In the genomic region with DNA sequence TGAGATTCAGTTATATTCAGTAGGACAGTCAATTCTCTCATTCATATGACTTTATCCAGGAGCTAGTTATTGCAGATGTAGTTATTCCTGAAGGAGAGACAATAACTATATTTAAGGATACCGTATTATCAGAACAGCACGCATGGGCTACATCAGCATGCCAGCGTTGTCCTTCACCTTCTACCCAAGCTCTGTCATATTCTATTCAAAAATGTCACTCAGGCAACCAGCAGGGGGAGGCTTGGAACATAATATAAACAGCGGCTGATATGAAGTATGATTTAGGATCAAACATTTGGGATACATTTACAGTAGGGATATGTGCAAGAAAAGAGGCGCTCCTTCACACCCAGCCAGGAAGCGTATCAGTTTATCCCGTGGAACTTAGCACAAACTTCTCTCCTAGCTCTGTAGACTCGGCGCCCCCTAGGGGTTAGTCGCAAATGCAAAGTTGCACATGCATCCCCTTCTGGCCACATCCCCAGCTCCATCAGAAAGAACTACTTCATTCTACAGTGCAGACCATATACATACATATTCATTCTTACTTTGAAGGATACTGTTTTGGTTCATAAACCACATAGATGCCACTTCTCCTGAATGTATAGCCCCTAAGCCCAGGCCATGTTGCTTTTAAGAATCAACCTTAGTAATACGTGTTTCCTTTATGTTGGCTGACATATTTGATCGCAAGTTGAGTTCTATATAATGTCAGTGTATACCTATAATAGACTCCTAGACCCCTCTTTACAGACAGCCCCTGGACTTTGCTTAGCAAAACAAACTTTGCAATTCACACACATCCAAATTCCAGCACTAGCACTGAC, we compare ENCODE assay signal across 1 cellular context.
A peak's percentile ranks its signal among the peaks of the same experiment; 100 is the strongest.
TF ChIP-seq lines count a peak whose summit lies in the region.

No MANE protein-coding gene starts in this region.

TF ChIP-seq in K562, 482 proteins besides CTCF, POLR2A, EP300 and RAD21 (continued from another document):
- TF ChIP-seq, protein P1, sequence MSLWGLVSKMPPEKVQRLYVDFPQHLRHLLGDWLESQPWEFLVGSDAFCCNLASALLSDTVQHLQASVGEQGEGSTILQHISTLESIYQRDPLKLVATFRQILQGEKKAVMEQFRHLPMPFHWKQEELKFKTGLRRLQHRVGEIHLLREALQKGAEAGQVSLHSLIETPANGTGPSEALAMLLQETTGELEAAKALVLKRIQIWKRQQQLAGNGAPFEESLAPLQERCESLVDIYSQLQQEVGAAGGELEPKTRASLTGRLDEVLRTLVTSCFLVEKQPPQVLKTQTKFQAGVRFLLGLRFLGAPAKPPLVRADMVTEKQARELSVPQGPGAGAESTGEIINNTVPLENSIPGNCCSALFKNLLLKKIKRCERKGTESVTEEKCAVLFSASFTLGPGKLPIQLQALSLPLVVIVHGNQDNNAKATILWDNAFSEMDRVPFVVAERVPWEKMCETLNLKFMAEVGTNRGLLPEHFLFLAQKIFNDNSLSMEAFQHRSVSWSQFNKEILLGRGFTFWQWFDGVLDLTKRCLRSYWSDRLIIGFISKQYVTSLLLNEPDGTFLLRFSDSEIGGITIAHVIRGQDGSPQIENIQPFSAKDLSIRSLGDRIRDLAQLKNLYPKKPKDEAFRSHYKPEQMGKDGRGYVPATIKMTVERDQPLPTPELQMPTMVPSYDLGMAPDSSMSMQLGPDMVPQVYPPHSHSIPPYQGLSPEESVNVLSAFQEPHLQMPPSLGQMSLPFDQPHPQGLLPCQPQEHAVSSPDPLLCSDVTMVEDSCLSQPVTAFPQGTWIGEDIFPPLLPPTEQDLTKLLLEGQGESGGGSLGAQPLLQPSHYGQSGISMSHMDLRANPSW (CRISPR knock-in tag; IDR thresholded peaks at IDR 0.05): no peak
- TF ChIP-seq, protein P2, sequence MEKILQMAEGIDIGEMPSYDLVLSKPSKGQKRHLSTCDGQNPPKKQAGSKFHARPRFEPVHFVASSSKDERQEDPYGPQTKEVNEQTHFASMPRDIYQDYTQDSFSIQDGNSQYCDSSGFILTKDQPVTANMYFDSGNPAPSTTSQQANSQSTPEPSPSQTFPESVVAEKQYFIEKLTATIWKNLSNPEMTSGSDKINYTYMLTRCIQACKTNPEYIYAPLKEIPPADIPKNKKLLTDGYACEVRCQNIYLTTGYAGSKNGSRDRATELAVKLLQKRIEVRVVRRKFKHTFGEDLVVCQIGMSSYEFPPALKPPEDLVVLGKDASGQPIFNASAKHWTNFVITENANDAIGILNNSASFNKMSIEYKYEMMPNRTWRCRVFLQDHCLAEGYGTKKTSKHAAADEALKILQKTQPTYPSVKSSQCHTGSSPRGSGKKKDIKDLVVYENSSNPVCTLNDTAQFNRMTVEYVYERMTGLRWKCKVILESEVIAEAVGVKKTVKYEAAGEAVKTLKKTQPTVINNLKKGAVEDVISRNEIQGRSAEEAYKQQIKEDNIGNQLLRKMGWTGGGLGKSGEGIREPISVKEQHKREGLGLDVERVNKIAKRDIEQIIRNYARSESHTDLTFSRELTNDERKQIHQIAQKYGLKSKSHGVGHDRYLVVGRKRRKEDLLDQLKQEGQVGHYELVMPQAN (IDR thresholded peaks at IDR 0.05; ENCODE audit: borderline replicate concordance): no peak
- TF ChIP-seq MEF2D (tag; conservative IDR thresholded peaks at IDR 0.05; ENCODE audit: low read depth) (no peak), STAT5B (CRISPR knock-in tag; IDR thresholded peaks at IDR 0.05) (no peak), HNRNPLL (IDR thresholded peaks at IDR 0.05; ENCODE audit: low read depth, low read length, poor library complexity, severe bottlenecking) (no peak), U2AF1 (optimal IDR thresholded peaks at IDR 0.05; ENCODE audit: low read depth, low read length) (no peak), GABPB2 (CRISPR knock-in tag; conservative IDR thresholded peaks at IDR 0.05) (no peak), POLR3G (IDR thresholded peaks at IDR 0.05; ENCODE audit: extremely low read depth, insufficient read length, insufficient replicate concordance) (no peak), ZFP36 (IDR thresholded peaks at IDR 0.05; ENCODE audit: low read depth, low read length, partially characterized antibody) (no peak), SP1 (CRISPR knock-in tag; IDR thresholded peaks at IDR 0.05) (no peak), FOXM1 (IDR thresholded peaks at IDR 0.05; ENCODE audit: low read depth) (no peak), FOXM1 (CRISPR knock-in tag; IDR thresholded peaks at IDR 0.05; ENCODE audit: low read depth) (no peak)
- TF ChIP-seq, protein P3, sequence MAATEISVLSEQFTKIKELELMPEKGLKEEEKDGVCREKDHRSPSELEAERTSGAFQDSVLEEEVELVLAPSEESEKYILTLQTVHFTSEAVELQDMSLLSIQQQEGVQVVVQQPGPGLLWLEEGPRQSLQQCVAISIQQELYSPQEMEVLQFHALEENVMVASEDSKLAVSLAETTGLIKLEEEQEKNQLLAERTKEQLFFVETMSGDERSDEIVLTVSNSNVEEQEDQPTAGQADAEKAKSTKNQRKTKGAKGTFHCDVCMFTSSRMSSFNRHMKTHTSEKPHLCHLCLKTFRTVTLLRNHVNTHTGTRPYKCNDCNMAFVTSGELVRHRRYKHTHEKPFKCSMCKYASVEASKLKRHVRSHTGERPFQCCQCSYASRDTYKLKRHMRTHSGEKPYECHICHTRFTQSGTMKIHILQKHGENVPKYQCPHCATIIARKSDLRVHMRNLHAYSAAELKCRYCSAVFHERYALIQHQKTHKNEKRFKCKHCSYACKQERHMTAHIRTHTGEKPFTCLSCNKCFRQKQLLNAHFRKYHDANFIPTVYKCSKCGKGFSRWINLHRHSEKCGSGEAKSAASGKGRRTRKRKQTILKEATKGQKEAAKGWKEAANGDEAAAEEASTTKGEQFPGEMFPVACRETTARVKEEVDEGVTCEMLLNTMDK (IDR thresholded peaks at IDR 0.05; ENCODE audit: borderline replicate concordance, insufficient read depth, low read depth, low read length, poor library complexity, severe bottlenecking): peak; percentile 79
- TF ChIP-seq, protein P4, sequence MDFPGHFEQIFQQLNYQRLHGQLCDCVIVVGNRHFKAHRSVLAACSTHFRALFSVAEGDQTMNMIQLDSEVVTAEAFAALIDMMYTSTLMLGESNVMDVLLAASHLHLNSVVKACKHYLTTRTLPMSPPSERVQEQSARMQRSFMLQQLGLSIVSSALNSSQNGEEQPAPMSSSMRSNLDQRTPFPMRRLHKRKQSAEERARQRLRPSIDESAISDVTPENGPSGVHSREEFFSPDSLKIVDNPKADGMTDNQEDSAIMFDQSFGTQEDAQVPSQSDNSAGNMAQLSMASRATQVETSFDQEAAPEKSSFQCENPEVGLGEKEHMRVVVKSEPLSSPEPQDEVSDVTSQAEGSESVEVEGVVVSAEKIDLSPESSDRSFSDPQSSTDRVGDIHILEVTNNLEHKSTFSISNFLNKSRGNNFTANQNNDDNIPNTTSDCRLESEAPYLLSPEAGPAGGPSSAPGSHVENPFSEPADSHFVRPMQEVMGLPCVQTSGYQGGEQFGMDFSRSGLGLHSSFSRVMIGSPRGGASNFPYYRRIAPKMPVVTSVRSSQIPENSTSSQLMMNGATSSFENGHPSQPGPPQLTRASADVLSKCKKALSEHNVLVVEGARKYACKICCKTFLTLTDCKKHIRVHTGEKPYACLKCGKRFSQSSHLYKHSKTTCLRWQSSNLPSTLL (IDR thresholded peaks at IDR 0.05): no peak
